Comparison of ENCODE assay signal across 9 cellular contexts in genomic region chr9:755454-756381, GRCh38.
A peak's percentile ranks its signal among the peaks of the same experiment; 100 is the strongest.
DNase-seq lines count a peak whose midpoint lies in the region; ATAC-seq and TF ChIP-seq lines count a peak whose summit lies in the region.
"Had no signal": no experiment of that assay in that cellular context is flagged by ENCODE, and none has a peak within 500 bp of the region (broad histone marks: within the 10 kb centered on the region; RNA-seq: fewer than 3 reads in every experiment).

No MANE protein-coding gene starts in this region.

- no peaks in the 10 kb centered on the region for H3K9me3 ChIP-seq in osteoblast (ENCODE audit: low read depth, low read length)

- H3K4me2 ChIP-seq in osteoblast (ENCODE audit: insufficient read depth, low read length), result peak overlapping the region; percentile 26

- in situ Hi-C loops in astrocyte of the cerebellum (cut with HindIII; ENCODE audit: low sequenced_read_pairs), result loop anchor here (5.0 kb wide), 1 partner anchor 133 kb away; no protein-coding TSS in a partner anchor

- H3K27me3 ChIP-seq in osteoblast (ENCODE audit: insufficient read depth, low read length), result no peaks in the 10 kb centered on the region

- peak; percentile 36 for ATAC-seq in GM18505 (IDR thresholded peaks at IDR 0.05; ENCODE audit: unreplicated experiment)
- ATAC-seq in HG03460 (IDR thresholded peaks at IDR 0.05; ENCODE audit: unreplicated experiment), result no peak

- peaks cover 4% of the 10 kb centered on the region for H4K20me1 ChIP-seq in osteoblast (ENCODE audit: insufficient read depth, low read length)

- no peak for TF ChIP-seq POLR2A in GM18505 (IDR thresholded peaks at IDR 0.05; ENCODE audit: borderline replicate concordance, extremely low read depth, insufficient read depth, insufficient read length)

- peak overlapping the region; percentile 77 for H3K27ac ChIP-seq in osteoblast (ENCODE audit: low read depth, low read length)
- H3K27ac ChIP-seq: parathyroid adenoma had no signal

- DNase-seq in LHCN-M2 (ENCODE audit: low read depth) (peak; percentile 98), astrocyte of the cerebellum (ENCODE audit: low read depth) (peak; percentile 94), osteoblast (ENCODE audit: insufficient read length, low spot score, missing footprints) (peak; percentile 92), cerebellar nuclear complex (lab: John Stamatoyannopoulos, UW) (no peak), GOT3 (lab: John Stamatoyannopoulos, UW) (no peak), DMS153 (lab: John Stamatoyannopoulos, UW) (no peak)

- peak overlapping the region; percentile 37 for H2AFZ ChIP-seq in osteoblast (ENCODE audit: low read length)
- H2AFZ ChIP-seq: parathyroid adenoma had no signal

- H3K79me2 ChIP-seq in osteoblast (ENCODE audit: insufficient read depth, low read length), result no peaks in the 10 kb centered on the region
- H3K79me2 ChIP-seq: parathyroid adenoma had no signal

- H3K4me1 ChIP-seq in osteoblast (ENCODE audit: insufficient read depth, low read length), result peaks cover 19% of the 10 kb centered on the region
- H3K4me1 ChIP-seq: parathyroid adenoma had no signal

- TF ChIP-seq CTCF in astrocyte of the cerebellum (IDR thresholded peaks at IDR 0.05; ENCODE audit: low read depth, low read length, missing control alignments) (no peak), osteoblast (IDR thresholded peaks at IDR 0.05; ENCODE audit: extremely low read depth, low read depth, low read length) (no peak)

- H3K4me3 ChIP-seq in astrocyte of the cerebellum (ENCODE audit: low read depth, low read length), result no peak overlapping the region
- H3K4me3 ChIP-seq in osteoblast (ENCODE audit: insufficient read depth, low read length), result no peak overlapping the region

- H3K36me3 ChIP-seq in osteoblast (ENCODE audit: insufficient read depth, low read length), result no peaks in the 10 kb centered on the region

Comparison
In these comparisons a context has a peak if more than half of its experiments do, and no peak if none do; other contexts are left out.
1. DNase-seq: peak in LHCN-M2 (single experiment), astrocyte of the cerebellum (single experiment) and osteoblast (single experiment); none in cerebellar nuclear complex (0 of 2), GOT3 (single experiment) and DMS153 (single experiment).